In genomic region chr11:67239795-67240574, GRCh38 we compare ENCODE assay signal across 9 cellular contexts. TPM values are rescaled to one million over a fixed set of nuclear protein-coding genes. Genes with fewer than 3 reads are reported as not detected.
A peak's percentile ranks its signal among the peaks of the same experiment; 100 is the strongest.
DNase-seq lines count a peak whose midpoint lies in the region; ATAC-seq, FAIRE-seq and TF ChIP-seq lines count a peak whose summit lies in the region.
"Had no signal": no experiment of that assay in that cellular context is flagged by ENCODE, and none has a peak within 500 bp of the region (broad histone marks: within the 10 kb centered on the region; RNA-seq: fewer than 3 reads in every experiment).

No MANE protein-coding gene starts in this region.

- peaks cover 9 to 10% of the 10 kb centered on the region in 2 donors for H3K36me3 ChIP-seq in kidney (ENCODE audit: control insufficient read depth in 1 of 2, insufficient read depth in 2 of 2, low read length in 2 of 2)

- no peaks in the 10 kb centered on the region for H3K9me3 ChIP-seq in kidney (ENCODE audit: control insufficient read depth in 1 of 2, low read length in 2 of 2)

- H3K9ac ChIP-seq in kidney (ENCODE audit: low read length in 2 of 2), result peak overlapping the region; percentile 97 to 99

- ATAC-seq in HG03378 (IDR thresholded peaks at IDR 0.05; ENCODE audit: unreplicated experiment), result peak; percentile 73

- peaks cover 22 to 37% of the 10 kb centered on the region in 2 donors for H3K4me1 ChIP-seq in kidney (ENCODE audit: control insufficient read depth in 1 of 2, insufficient read depth in 1 of 2, low read depth in 1 of 2, low read length in 2 of 2)

- peak overlapping the region; percentile 89 to 93 for H3K4me3 ChIP-seq in kidney (ENCODE audit: low read length in 2 of 2)

- no peak for TF ChIP-seq CTCF in kidney (IDR thresholded peaks at IDR 0.05; ENCODE audit: borderline replicate concordance, extremely low read depth, insufficient read depth)

- DNase-seq in AML-193 (lab: John Stamatoyannopoulos, UW) (peak; percentile 99), NCI-H460 (ENCODE audit: extremely low read depth, low read depth) (peak; percentile 95), cerebellum (ENCODE audit: low spot score) (peak; percentile 97), kidney (peak; percentile 99)
- peak; percentile 93 for DNase-seq in activated CD4-positive, alpha-beta T cell treated with anti-CD3 and anti-CD28 coated beads for 1 hour
- peak; percentile 86 to 91 for DNase-seq in stimulated activated CD4-positive, alpha-beta T cell treated with anti-CD3 and anti-CD28 coated beads, Interleukin-15, amount 100 ng/mL, for 1 hour (ENCODE audit: low read depth in 1 of 2, low spot score in 1 of 2)

- peak; percentile 77 for FAIRE-seq in kidney (lab: Jason Lieb, UNC)
- FAIRE-seq: colon had no signal

- intact Hi-C loops in kidney (cut with DNase I), result no loop called here

- TF ChIP-seq POLR2A in GM19099 (IDR thresholded peaks at IDR 0.05; ENCODE audit: extremely low read depth, insufficient read length, low read depth), result peak; percentile 97

- peak overlapping the region; percentile 92 to 93 for H3K27ac ChIP-seq in kidney (ENCODE audit: low read depth in 2 of 2, low read length in 2 of 2)

RNA-seq across cellular contexts. Expression of gene GRK2, which starts 26.3 kb away (rescaled TPM):
- 39.2 and 40.7 TPM in 2 replicates for total RNA-seq in NCI-H460 (2014; rRNA removed; shearing (Covaris generic))
- polyA plus RNA-seq in NCI-H460 (2014; cell fraction: nucleus; rRNA removed), result 80.1 and 123 TPM in 2 replicates
- total RNA-seq in cerebellum (32.6 TPM), kidney (80.8 TPM)
- 28.2 TPM for polyA plus RNA-seq in kidney (ENCODE audit: insufficient read depth, low read depth, low replicate concordance)

RNA-seq across cellular contexts. Expression of gene ANKRD13D, which starts 49.1 kb away (rescaled TPM):
- 14.3 and 21.2 TPM in 2 replicates for total RNA-seq in NCI-H460 (2014; rRNA removed; shearing (Covaris generic))
- 82.4 and 84.6 TPM in 2 replicates for polyA plus RNA-seq in NCI-H460 (2014; cell fraction: nucleus; rRNA removed)
- total RNA-seq in cerebellum, result 31.1 TPM
- total RNA-seq in kidney, result 68.3 TPM
- 21.9 TPM for polyA plus RNA-seq in kidney (ENCODE audit: insufficient read depth, low read depth, low replicate concordance)

Comparison
In these comparisons a context has a peak if more than half of its experiments do, and no peak if none do; other contexts are left out.
1. Peak in every context shown above with its lines: DNase-seq, ATAC-seq, H3K4me3 ChIP-seq and H3K27ac ChIP-seq.